In genomic region chr20:37282558-37282957, GRCh38 we compare ENCODE assay signal across 11 cellular contexts. TPM values are rescaled to one million over a fixed set of nuclear protein-coding genes. Genes with fewer than 3 reads are reported as not detected.
DNase-seq lines count a peak whose midpoint lies in the region; ATAC-seq, FAIRE-seq and TF ChIP-seq lines count a peak whose summit lies in the region.
"Had no signal": no experiment of that assay in that cellular context is flagged by ENCODE, and none has a peak within 500 bp of the region (broad histone marks: within the 10 kb centered on the region; RNA-seq: fewer than 3 reads in every experiment).

No MANE protein-coding gene starts in this region.

- no peak for ATAC-seq in HG03565 (IDR thresholded peaks at IDR 0.05; ENCODE audit: unreplicated experiment)

- no peak overlapping the region for H3K4me3 ChIP-seq in AG09309 (ENCODE audit: control insufficient read depth, low read depth, low read length)
- no peak overlapping the region for H3K4me3 ChIP-seq in cardiac fibroblast (replicated peaks in 1 of 2; ENCODE audit: low read depth in 2 of 2, low read length in 2 of 2)

- TF ChIP-seq CTCF in AG09309 (IDR thresholded peaks at IDR 0.05; ENCODE audit: control insufficient read depth, insufficient read depth, low read depth, low read length, missing control alignments), result peak; percentile 78
- peak; percentile 63 for TF ChIP-seq CTCF in cardiac fibroblast (IDR thresholded peaks at IDR 0.05; ENCODE audit: low read depth, low read length)

- FAIRE-seq in GM12891 (lab: Jason Lieb, UNC), result no peak
- FAIRE-seq: TTC549 had no signal

- no peak for TF ChIP-seq POLR2A in GM12891 (IDR thresholded peaks at IDR 0.05; ENCODE audit: low read depth, low read length)

- DNase-seq in AG09309 (ENCODE audit: low read depth) (no peak), LHCN-M2 (ENCODE audit: low read depth) (peak; percentile 43), cardiac fibroblast (ENCODE audit: low read depth in 2 of 2) (peak; percentile 80 to 84), myocyte (ENCODE audit: low read depth) (peak; percentile 49), GM12891 (ENCODE audit: insufficient read length, low spot score) (no peak), NCI-H1092 treated with DMSO at 0.1 percent for 48 hours (lab: John Stamatoyannopoulos, UW) (no peak)
- no peak for DNase-seq in activated CD4-positive, alpha-beta T cell treated with anti-CD3 and anti-CD28 coated beads, Interleukin-2, amount 50 U/mL, for 1 hour
- DNase-seq: GDM1 had no signal

TF ChIP-seq in GM12891, 5 proteins besides CTCF, POLR2A, EP300 and RAD21:
- no peak for TF ChIP-seq PAX5 (IDR thresholded peaks at IDR 0.05; ENCODE audit: insufficient read depth, low read length, severe bottlenecking)
TF ChIP-seq in GM12891: peak in this region for 0.

RNA-seq across cellular contexts. Expression of gene MANBAL, which starts 6.9 kb away (rescaled TPM):
- 14.5 and 21.9 TPM in 2 replicates for total RNA-seq in LHCN-M2 (2014; rRNA removed)
- 87.2 TPM for polyA plus RNA-seq in LHCN-M2 (2012)
- total RNA-seq in myocyte, result 11.4 and 12.3 TPM in 2 replicates
- 69.6 TPM for polyA plus RNA-seq in myocyte (2012)
- 17.5 TPM for polyA plus RNA-seq in GM12891 (2012; ENCODE audit: low read depth, missing spikeins)

RNA-seq across cellular contexts. Expression of gene GHRH, which starts 20.9 kb away (rescaled TPM):
- total RNA-seq in LHCN-M2 (2014; rRNA removed) (not detected in 2 replicates), myocyte (not detected in 2 replicates)
- polyA plus RNA-seq in LHCN-M2 (2012), result not detected
- polyA plus RNA-seq in myocyte (2012), result not detected
- polyA plus RNA-seq in GM12891 (2012; ENCODE audit: low read depth, missing spikeins), result not detected
- total RNA-seq: subcutaneous adipose tissue had no signal

Comparison
In these comparisons a context has a peak if more than half of its experiments do, and no peak if none do; other contexts are left out.
1. DNase-seq: peak in LHCN-M2 (single experiment), cardiac fibroblast (2 of 2) and myocyte (single experiment); none in AG09309 (single experiment), GM12891 (single experiment), activated CD4-positive, alpha-beta T cell treated with anti-CD3 and anti-CD28 coated beads, Interleukin-2, amount 50 U/mL, for 1 hour (single experiment) and NCI-H1092 treated with DMSO at 0.1 percent for 48 hours (single experiment).